Comparison of ENCODE assay signal across 14 cellular contexts in genomic region chr12:112151766-112152541, GRCh38. TPM values are rescaled to one million over a fixed set of nuclear protein-coding genes. Genes with fewer than 3 reads are reported as not detected.
DNase-seq lines count a peak whose midpoint lies in the region; ATAC-seq and TF ChIP-seq lines count a peak whose summit lies in the region.
"Had no signal": no experiment of that assay in that cellular context is flagged by ENCODE, and none has a peak within 500 bp of the region (broad histone marks: within the 10 kb centered on the region; RNA-seq: fewer than 3 reads in every experiment).

No MANE protein-coding gene starts in this region.

- no peaks in the 10 kb centered on the region for H3K9me3 ChIP-seq in esophagus muscularis mucosa
- H3K9me3 ChIP-seq in tibial nerve, result peaks cover 0 to 2% (median 0%) of the 10 kb centered on the region in 4 donors
- H3K9me3 ChIP-seq: gastroesophageal sphincter had no signal

- peak; percentile 46 for DNase-seq in activated CD8-positive, alpha-beta memory T cell treated with anti-CD3 and anti-CD28 coated beads for 24 hours
- no peak for DNase-seq in activated CD8-positive, alpha-beta memory T cell treated with anti-CD3 and anti-CD28 coated beads, Interleukin-2, amount 50 U/mL, for 4 hours
- DNase-seq in T-cell (peak in 1 of 34 experiments; percentile 9), esophagus muscularis mucosa (ENCODE audit: extremely low spot score) (peak; percentile 37), NCI-H446 (lab: John Stamatoyannopoulos, UW) (no peak), tibial nerve (ENCODE audit: low spot score in 2 of 2) (no peak)
- no peak for DNase-seq in stimulated activated naive B cell treated with anti-CD40 and anti-IgM and Interleukin-4, amounts not matched to agents 10 μg/mL and 1 μg/mL and 100 μg/mL, for 72 hours
- DNase-seq: ACHN, NCI-H1105, NCI-H82 had no signal

- peaks cover 4 to 7% (median 5%) of the 10 kb centered on the region in 3 donors for H3K4me1 Mint-ChIP-seq in T-cell
- H3K4me1 Mint-ChIP-seq in stimulated activated naive B cell treated with anti-CD40 and anti-IgM and Interleukin-4, amounts not matched to agents 10 μg/mL and 1 μg/mL and 100 μg/mL, for 72 hours, result peaks cover 21 to 28% of the 10 kb centered on the region in 2 donors
- H3K4me1 Mint-ChIP-seq: nephron had no signal

- H3K27me3 ChIP-seq in esophagus muscularis mucosa (no peaks in the 10 kb centered on the region), tibial nerve (no peaks in the 10 kb centered on the region)
- H3K27me3 ChIP-seq: gastroesophageal sphincter had no signal

- POLR2A ChIA-PET in T-cell (lab: Charles Lee), result interaction anchor here in 1 of 2 donors (0.5 kb wide), 1 partner anchor 212 kb away, joined by 3 read pairs; no protein-coding TSS in a partner anchor

- H3K27ac ChIP-seq in esophagus muscularis mucosa (replicated peaks in 1 of 4) (no peak overlapping the region), tibial nerve (no peak overlapping the region)
- H3K27ac ChIP-seq: gastroesophageal sphincter, VCaP had no signal

- H3K4me1 ChIP-seq in esophagus muscularis mucosa, result peaks cover 0 to 6% (median 0%) of the 10 kb centered on the region in 4 donors
- no peaks in the 10 kb centered on the region for H3K4me1 ChIP-seq in tibial nerve
- H3K4me1 ChIP-seq: gastroesophageal sphincter had no signal

- no peak for TF ChIP-seq CTCF in esophagus muscularis mucosa (IDR thresholded peaks at IDR 0.05)
- TF ChIP-seq CTCF in tibial nerve (IDR thresholded peaks at IDR 0.05), result no peak

- no peaks in the 10 kb centered on the region for H3K27me3 Mint-ChIP-seq in T-cell
- H3K27me3 Mint-ChIP-seq in stimulated activated naive B cell treated with anti-CD40 and anti-IgM and Interleukin-4, amounts not matched to agents 10 μg/mL and 1 μg/mL and 100 μg/mL, for 72 hours, result no peaks in the 10 kb centered on the region

- CTCF ChIA-PET in T-cell (lab: Charles Lee), result interaction anchor here in 1 of 2 donors (0.5 kb wide), 1 partner anchor 46 kb away, joined by 7 read pairs; no protein-coding TSS in a partner anchor

- H3K4me3 Mint-ChIP-seq in T-cell, result no peak overlapping the region
- H3K4me3 Mint-ChIP-seq in stimulated activated naive B cell treated with anti-CD40 and anti-IgM and Interleukin-4, amounts not matched to agents 10 μg/mL and 1 μg/mL and 100 μg/mL, for 72 hours, result peak overlapping the region; percentile 49 to 53
- H3K4me3 Mint-ChIP-seq: nephron had no signal

- ATAC-seq in T-cell (replicated peaks in 1 of 4) (no peak), HG02678 (IDR thresholded peaks at IDR 0.05; ENCODE audit: unreplicated experiment) (no peak)
- peak; percentile 61 to 72 for ATAC-seq in stimulated activated naive B cell treated with anti-CD40 and anti-IgM and Interleukin-4, amounts not matched to agents 10 μg/mL and 1 μg/mL and 100 μg/mL, for 72 hours (replicated peaks)
- ATAC-seq: gastroesophageal sphincter had no signal

- intact Hi-C loops in esophagus muscularis mucosa (cut with DNase I), result no loop called here

- H3K36me3 Mint-ChIP-seq in T-cell, result peaks cover 68% of the 10 kb centered on the region
- H3K36me3 Mint-ChIP-seq in stimulated activated naive B cell treated with anti-CD40 and anti-IgM and Interleukin-4, amounts not matched to agents 10 μg/mL and 1 μg/mL and 100 μg/mL, for 72 hours, result peaks cover 68 to 74% of the 10 kb centered on the region in 2 donors

- peak overlapping the region; percentile 39 to 71 for H3K27ac Mint-ChIP-seq in T-cell
- H3K27ac Mint-ChIP-seq in stimulated activated naive B cell treated with anti-CD40 and anti-IgM and Interleukin-4, amounts not matched to agents 10 μg/mL and 1 μg/mL and 100 μg/mL, for 72 hours, result peak overlapping the region; percentile 77

- H3K9me3 Mint-ChIP-seq in T-cell, result peaks cover 6 to 19% (median 13%) of the 10 kb centered on the region in 3 donors
- peaks cover 10 to 13% of the 10 kb centered on the region in 2 donors for H3K9me3 Mint-ChIP-seq in stimulated activated naive B cell treated with anti-CD40 and anti-IgM and Interleukin-4, amounts not matched to agents 10 μg/mL and 1 μg/mL and 100 μg/mL, for 72 hours

- H3K4me3 ChIP-seq in esophagus muscularis mucosa (no peak overlapping the region), tibial nerve (no peak overlapping the region)
- H3K4me3 ChIP-seq: gastroesophageal sphincter had no signal

- TF ChIP-seq POLR2A in esophagus muscularis mucosa (IDR thresholded peaks at IDR 0.05; ENCODE audit: low read depth), result no peak
- no peak for TF ChIP-seq POLR2A in tibial nerve (IDR thresholded peaks at IDR 0.05)

- TF ChIP-seq EP300 in esophagus muscularis mucosa (IDR thresholded peaks at IDR 0.05) (no peak), tibial nerve (IDR thresholded peaks at IDR 0.05) (no peak)

- H3K36me3 ChIP-seq in esophagus muscularis mucosa (peaks cover 50 to 84% (median 76%) of the 10 kb centered on the region in 4 donors), tibial nerve (peaks cover 3 to 99% (median 50%) of the 10 kb centered on the region in 3 donors)

- 93% methylated on average over 11 of the region's 11 CpGs for WGBS in esophagus muscularis mucosa
- WGBS in tibial nerve, 2 donors, result 94 to 95% methylated on average over 11 of the region's 11 CpGs

RNA-seq across cellular contexts. Expression of gene TRAFD1, which starts 26.6 kb away (rescaled TPM):
- total RNA-seq in T-cell (10 to 100 TPM; 26.4 to 39.9 (median 36.9) TPM), esophagus muscularis mucosa (10 to 100 TPM; 27.2 to 37.4 (median 30.6) TPM), tibial nerve (10 to 100 TPM; 24.7 to 32.9 (median 27.4) TPM)

RNA-seq across cellular contexts. Expression of gene NAA25, which starts 43.4 kb away (rescaled TPM):
- total RNA-seq in T-cell (10 to 100 TPM; 25.0 to 41.6 (median 31.0) TPM), esophagus muscularis mucosa (10 to 100 TPM; 11.9 to 18.7 (median 13.2) TPM), tibial nerve (10 to 100 TPM; 22.7 to 40.4 (median 34.2) TPM)

Comparison
In these comparisons a context has a peak if more than half of its experiments do, and no peak if none do; other contexts are left out.
1. DNase-seq: peak in activated CD8-positive, alpha-beta memory T cell treated with anti-CD3 and anti-CD28 coated beads for 24 hours (single experiment) and esophagus muscularis mucosa (single experiment); none in activated CD8-positive, alpha-beta memory T cell treated with anti-CD3 and anti-CD28 coated beads, Interleukin-2, amount 50 U/mL, for 4 hours (single experiment), stimulated activated naive B cell treated with anti-CD40 and anti-IgM and Interleukin-4, amounts not matched to agents 10 μg/mL and 1 μg/mL and 100 μg/mL, for 72 hours (single experiment), NCI-H446 (0 of 2) and tibial nerve (0 of 2).
2. ATAC-seq: peak in stimulated activated naive B cell treated with anti-CD40 and anti-IgM and Interleukin-4, amounts not matched to agents 10 μg/mL and 1 μg/mL and 100 μg/mL, for 72 hours (2 of 2); none in T-cell (0 of 4) and HG02678 (single experiment).
3. H3K4me3 Mint-ChIP-seq: peak in stimulated activated naive B cell treated with anti-CD40 and anti-IgM and Interleukin-4, amounts not matched to agents 10 μg/mL and 1 μg/mL and 100 μg/mL, for 72 hours (2 of 2); none in T-cell (0 of 3).